8 cellular contexts compared by ENCODE assay signal in genomic region chr3:193572426-193572908, GRCh38. TPM values are rescaled to one million over a fixed set of nuclear protein-coding genes. Genes with fewer than 3 reads are reported as not detected.
A peak's percentile ranks its signal among the peaks of the same experiment; 100 is the strongest.
DNase-seq lines count a peak whose midpoint lies in the region; ATAC-seq and TF ChIP-seq lines count a peak whose summit lies in the region.

No MANE protein-coding gene starts in this region.

- H3K79me2 ChIP-seq in Karpas-422 (ENCODE audit: low read length) (no peaks in the 10 kb centered on the region), OCI-LY1 (ENCODE audit: insufficient read depth, low read length) (no peaks in the 10 kb centered on the region)

- TF ChIP-seq CTCF in OCI-LY1 (IDR thresholded peaks at IDR 0.05; ENCODE audit: low read length) (peak; percentile 95), fibroblast of pulmonary artery (IDR thresholded peaks at IDR 0.05; ENCODE audit: low read length, missing control alignments) (peak; percentile 86)

- H2AFZ ChIP-seq in Karpas-422 (ENCODE audit: low read length) (no peak overlapping the region), OCI-LY1 (ENCODE audit: low read length) (no peak overlapping the region)

- H3K27ac ChIP-seq in Karpas-422 (ENCODE audit: low read length) (no peak overlapping the region), OCI-LY1 (ENCODE audit: low read depth, low read length, poor library complexity, severe bottlenecking) (no peak overlapping the region)

- H3K9ac ChIP-seq in Karpas-422 (ENCODE audit: low read length), result no peak overlapping the region
- no peak overlapping the region for H3K9ac ChIP-seq in OCI-LY1 (ENCODE audit: low read length)

- H3K4me3 ChIP-seq in Karpas-422 (ENCODE audit: low read length) (no peak overlapping the region), OCI-LY1 (ENCODE audit: low read depth, low read length, poor library complexity, severe bottlenecking) (no peak overlapping the region), fibroblast of pulmonary artery (replicated peaks; ENCODE audit: low read depth, low read length) (no peak overlapping the region)

- H3K36me3 ChIP-seq in Karpas-422 (ENCODE audit: insufficient read depth, low read length) (no peaks in the 10 kb centered on the region), OCI-LY1 (ENCODE audit: insufficient read depth, low read length) (no peaks in the 10 kb centered on the region)

- H3K27me3 ChIP-seq in Karpas-422 (ENCODE audit: low read length), result no peaks in the 10 kb centered on the region
- no peaks in the 10 kb centered on the region for H3K27me3 ChIP-seq in OCI-LY1 (ENCODE audit: insufficient read depth, low read length)

- no peak overlapping the region for H3K4me2 ChIP-seq in Karpas-422 (ENCODE audit: low read depth, low read length, poor library complexity, severe bottlenecking)
- no peak overlapping the region for H3K4me2 ChIP-seq in OCI-LY1 (ENCODE audit: low read length)

- H3K9me3 ChIP-seq in Karpas-422 (ENCODE audit: low read length) (no peaks in the 10 kb centered on the region), OCI-LY1 (ENCODE audit: low read length) (no peaks in the 10 kb centered on the region)

- H3F3A ChIP-seq in OCI-LY1 (ENCODE audit: insufficient read depth, low read length), result no peaks in the 10 kb centered on the region

- H3K9me2 ChIP-seq in Karpas-422 (replicated peaks; ENCODE audit: insufficient read depth, low read length) (no peaks in the 10 kb centered on the region), OCI-LY1 (ENCODE audit: low read depth, low read length) (no peaks in the 10 kb centered on the region)

- DNase-seq in DMS79 treated with DMSO at 0.1 percent for 48 hours (lab: John Stamatoyannopoulos, UW) (peak; percentile 57), Karpas-422 (peak; percentile 91), activated T-cell treated with anti-CD3 and anti-CD28 coated beads for 48 hours (ENCODE audit: low read depth) (peak; percentile 25), fibroblast of pulmonary artery (ENCODE audit: low read depth) (peak; percentile 76), nucleus accumbens (lab: John Stamatoyannopoulos, UW) (peak in 48 of 56 donors; percentile 4 to 75 (median 43)), mesenteric fat pad (ENCODE audit: low spot score) (no peak)

- ATAC-seq in GM21786 (IDR thresholded peaks at IDR 0.05; ENCODE audit: unreplicated experiment), result peak; percentile 89

- no peaks in the 10 kb centered on the region for H4K20me1 ChIP-seq in Karpas-422 (ENCODE audit: insufficient read depth, low read depth, low read length)
- H4K20me1 ChIP-seq in OCI-LY1 (ENCODE audit: insufficient read depth, low read length), result no peaks in the 10 kb centered on the region; the same call in 1 of the 2 replicates

- H3K4me1 ChIP-seq in Karpas-422 (ENCODE audit: low read length), result peaks cover 15% of the 10 kb centered on the region
- no peaks in the 10 kb centered on the region for H3K4me1 ChIP-seq in OCI-LY1 (ENCODE audit: insufficient read depth, low read length, severe bottlenecking)

RNA-seq across cellular contexts. Expression of gene ATP13A4, which starts 17.8 kb away (rescaled TPM):
- 9.7 and 21.1 TPM in 2 replicates for total RNA-seq in Karpas-422 (2014; rRNA removed; shearing (Covaris generic); ENCODE audit: low replicate concordance)
- not detected for total RNA-seq in mesenteric fat pad

RNA-seq across cellular contexts. Expression of gene OPA1, which starts 20.5 kb away (rescaled TPM):
- total RNA-seq in Karpas-422 (2014; rRNA removed; shearing (Covaris generic); ENCODE audit: low replicate concordance), result 96.9 and 127 TPM in 2 replicates
- total RNA-seq in mesenteric fat pad, result 69.3 TPM

Comparison
In these comparisons a context has a peak if more than half of its experiments do, and no peak if none do; other contexts are left out.
1. RNA of gene ATP13A4, which starts 17.8 kb away (total RNA-seq): 9.7 to 21.1 TPM in Karpas-422; not detected in mesenteric fat pad (single experiment); every median in the first group is over 10 times any median in the second.